Comparison of ENCODE assay signal across 1 cellular context in genomic region chr21:44748621-44749020, GRCh38.
TF ChIP-seq lines count a peak whose summit lies in the region.

No MANE protein-coding gene starts in this region.

TF ChIP-seq in HepG2, 621 proteins besides CTCF, POLR2A, EP300 and RAD21:
- TF ChIP-seq ARID2 (CRISPR knock-in tag; IDR thresholded peaks at IDR 0.05; ENCODE audit: borderline replicate concordance): no peak
- TF ChIP-seq GLMP (CRISPR knock-in tag; IDR thresholded peaks at IDR 0.05; ENCODE audit: borderline replicate concordance): no peak
- TF ChIP-seq ZGPAT (CRISPR knock-in tag; IDR thresholded peaks at IDR 0.05): no peak
- no peak for TF ChIP-seq MEF2D (CRISPR knock-in tag; IDR thresholded peaks at IDR 0.05)
- TF ChIP-seq DMAP1 (CRISPR knock-in tag; IDR thresholded peaks at IDR 0.05): no peak
- TF ChIP-seq, protein P1, sequence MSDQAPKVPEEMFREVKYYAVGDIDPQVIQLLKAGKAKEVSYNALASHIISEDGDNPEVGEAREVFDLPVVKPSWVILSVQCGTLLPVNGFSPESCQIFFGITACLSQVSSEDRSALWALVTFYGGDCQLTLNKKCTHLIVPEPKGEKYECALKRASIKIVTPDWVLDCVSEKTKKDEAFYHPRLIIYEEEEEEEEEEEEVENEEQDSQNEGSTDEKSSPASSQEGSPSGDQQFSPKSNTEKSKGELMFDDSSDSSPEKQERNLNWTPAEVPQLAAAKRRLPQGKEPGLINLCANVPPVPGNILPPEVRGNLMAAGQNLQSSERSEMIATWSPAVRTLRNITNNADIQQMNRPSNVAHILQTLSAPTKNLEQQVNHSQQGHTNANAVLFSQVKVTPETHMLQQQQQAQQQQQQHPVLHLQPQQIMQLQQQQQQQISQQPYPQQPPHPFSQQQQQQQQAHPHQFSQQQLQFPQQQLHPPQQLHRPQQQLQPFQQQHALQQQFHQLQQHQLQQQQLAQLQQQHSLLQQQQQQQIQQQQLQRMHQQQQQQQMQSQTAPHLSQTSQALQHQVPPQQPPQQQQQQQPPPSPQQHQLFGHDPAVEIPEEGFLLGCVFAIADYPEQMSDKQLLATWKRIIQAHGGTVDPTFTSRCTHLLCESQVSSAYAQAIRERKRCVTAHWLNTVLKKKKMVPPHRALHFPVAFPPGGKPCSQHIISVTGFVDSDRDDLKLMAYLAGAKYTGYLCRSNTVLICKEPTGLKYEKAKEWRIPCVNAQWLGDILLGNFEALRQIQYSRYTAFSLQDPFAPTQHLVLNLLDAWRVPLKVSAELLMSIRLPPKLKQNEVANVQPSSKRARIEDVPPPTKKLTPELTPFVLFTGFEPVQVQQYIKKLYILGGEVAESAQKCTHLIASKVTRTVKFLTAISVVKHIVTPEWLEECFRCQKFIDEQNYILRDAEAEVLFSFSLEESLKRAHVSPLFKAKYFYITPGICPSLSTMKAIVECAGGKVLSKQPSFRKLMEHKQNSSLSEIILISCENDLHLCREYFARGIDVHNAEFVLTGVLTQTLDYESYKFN (CRISPR knock-in tag; conservative IDR thresholded peaks at IDR 0.05): no peak
- no peak for TF ChIP-seq CENPX (CRISPR knock-in tag; IDR thresholded peaks at IDR 0.05)
- no peak for TF ChIP-seq JARID2 (CRISPR knock-in tag; IDR thresholded peaks at IDR 0.05; ENCODE audit: insufficient replicate concordance)
- no peak for TF ChIP-seq ELF4 (CRISPR knock-in tag; IDR thresholded peaks at IDR 0.05; ENCODE audit: borderline replicate concordance)
- TF ChIP-seq, protein P2, sequence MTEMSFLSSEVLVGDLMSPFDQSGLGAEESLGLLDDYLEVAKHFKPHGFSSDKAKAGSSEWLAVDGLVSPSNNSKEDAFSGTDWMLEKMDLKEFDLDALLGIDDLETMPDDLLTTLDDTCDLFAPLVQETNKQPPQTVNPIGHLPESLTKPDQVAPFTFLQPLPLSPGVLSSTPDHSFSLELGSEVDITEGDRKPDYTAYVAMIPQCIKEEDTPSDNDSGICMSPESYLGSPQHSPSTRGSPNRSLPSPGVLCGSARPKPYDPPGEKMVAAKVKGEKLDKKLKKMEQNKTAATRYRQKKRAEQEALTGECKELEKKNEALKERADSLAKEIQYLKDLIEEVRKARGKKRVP (CRISPR knock-in tag; IDR thresholded peaks at IDR 0.05): no peak
- no peak for TF ChIP-seq TSC22D2 (CRISPR knock-in tag; IDR thresholded peaks at IDR 0.05; ENCODE audit: borderline replicate concordance)
